In genomic region chr5:38316544-38317224, GRCh38 we compare ENCODE assay signal across 14 cellular contexts. TPM values are rescaled to one million over a fixed set of nuclear protein-coding genes. Genes with fewer than 3 reads are reported as not detected.
DNase-seq lines count a peak whose midpoint lies in the region; TF ChIP-seq lines count a peak whose summit lies in the region.
"Had no signal": no experiment of that assay in that cellular context is flagged by ENCODE, and none has a peak within 500 bp of the region (broad histone marks: within the 10 kb centered on the region; RNA-seq: fewer than 3 reads in every experiment).

No MANE protein-coding gene starts in this region.

- H3K79me2 ChIP-seq in mesendoderm (ENCODE audit: control insufficient read depth, insufficient read depth, low read length) = no peaks in the 10 kb centered on the region

- no peaks in the 10 kb centered on the region for H3K36me3 ChIP-seq in adipocyte (ENCODE audit: control insufficient read depth, insufficient read depth, low read length, severe bottlenecking)
- H3K36me3 ChIP-seq in left ventricle myocardium inferior = no peaks in the 10 kb centered on the region
- H3K36me3 ChIP-seq in mesendoderm (ENCODE audit: control insufficient read depth, insufficient read depth, low read length) = peaks cover 11% of the 10 kb centered on the region

- H3K56ac ChIP-seq in mesendoderm (ENCODE audit: low read length) = no peak overlapping the region

- H3K9me3 ChIP-seq in adipocyte (ENCODE audit: control insufficient read depth, low read length) (no peaks in the 10 kb centered on the region), left ventricle myocardium inferior (replicated peaks) (no peaks in the 10 kb centered on the region)

- no peak overlapping the region for H3K18ac ChIP-seq in mesendoderm (ENCODE audit: low read length)

- DNase-seq in A172 (ENCODE audit: low spot score) = peak; percentile 57
- DNase-seq in GM04503 (ENCODE audit: low read depth) = peak; percentile 35
- peak; percentile 52 for DNase-seq in adipocyte (ENCODE audit: low read depth)
- peak; percentile 18 for DNase-seq in left ventricle myocardium inferior
- no peak for DNase-seq in NCI-H82 treated with DMSO at 0.1 percent for 48 hours (lab: John Stamatoyannopoulos, UW; ENCODE audit: unreplicated experiment)
- DNase-seq in LoVo (ENCODE audit: low spot score) = no peak
- no peak for DNase-seq in mesendoderm
- no peak for DNase-seq in activated CD4-positive, alpha-beta T cell treated with anti-CD3 and anti-CD28 coated beads, Interleukin-2, amount 50 U/mL, for 48 hours
- DNase-seq: activated CD8-positive, alpha-beta T cell treated with anti-CD3 and anti-CD28 coated beads, Interleukin-2, amount 10 ng/mL, durations not matched to agents 7 days and 5 days; KBM-7; NCI-H2081 treated with DMSO at 0.1 percent for 48 hours; stimulated activated CD4-positive, alpha-beta T cell treated with anti-CD3 and anti-CD28 coated beads, Interleukin-12 subunit alpha, Interleukin-12 subunit beta, amount 100 ng/mL, for 4 hours had no signal

- H3K4me1 ChIP-seq in adipocyte (ENCODE audit: control insufficient read depth, insufficient read depth, low read length) (peaks cover 9% of the 10 kb centered on the region), left ventricle myocardium inferior (peaks cover 3% of the 10 kb centered on the region), mesendoderm (ENCODE audit: control insufficient read depth, low read depth, low read length) (no peaks in the 10 kb centered on the region)

- no peak overlapping the region for H3K4me2 ChIP-seq in mesendoderm (ENCODE audit: low read length)

- no peaks in the 10 kb centered on the region for H3K79me1 ChIP-seq in mesendoderm (ENCODE audit: low read length)

- no peak overlapping the region for H3K4me3 ChIP-seq in adipocyte (ENCODE audit: low read length)
- no peak overlapping the region for H3K4me3 ChIP-seq in left ventricle myocardium inferior
- H3K4me3 ChIP-seq in mesendoderm (ENCODE audit: low read length) = no peak overlapping the region

- H3K27me3 ChIP-seq in adipocyte (replicated peaks; ENCODE audit: control insufficient read depth, insufficient read depth, low read length) (no peaks in the 10 kb centered on the region), left ventricle myocardium inferior (ENCODE audit: low read depth) (peaks cover 14% of the 10 kb centered on the region), mesendoderm (ENCODE audit: insufficient read depth, low read length, poor library complexity) (no peaks in the 10 kb centered on the region)

- H3K9ac ChIP-seq in adipocyte (ENCODE audit: low read length) (no peak overlapping the region), mesendoderm (ENCODE audit: low read length) (no peak overlapping the region)

- WGBS in mesendoderm (ENCODE audit: extremely low coverage, insufficient coverage, low lambda C conversion rate) = no CpG with 5 or more reads among the region's 6 CpGs

- H2BK120ac ChIP-seq in mesendoderm (ENCODE audit: low read depth, low read length) = no peak overlapping the region

- intact Hi-C loops in left ventricle myocardium inferior (cut with micrococcal nuclease) = no loop called here

- H4K5ac ChIP-seq in mesendoderm (ENCODE audit: low read length) = no peak overlapping the region

- H2BK5ac ChIP-seq in mesendoderm (ENCODE audit: low read length) = no peak overlapping the region

- no peak overlapping the region for H2AK5ac ChIP-seq in mesendoderm (ENCODE audit: low read length)

- H3K27ac ChIP-seq in left ventricle myocardium inferior (replicated peaks) (peak overlapping the region; percentile 73), mesendoderm (ENCODE audit: low read depth, low read length) (no peak overlapping the region)

- no peak overlapping the region for H3K23ac ChIP-seq in mesendoderm (ENCODE audit: low read length)

- no peak for TF ChIP-seq CTCF in left ventricle myocardium inferior (IDR thresholded peaks at IDR 0.05; ENCODE audit: borderline replicate concordance)

- no peak overlapping the region for H3K4ac ChIP-seq in mesendoderm (ENCODE audit: low read depth, low read length)

- H4K8ac ChIP-seq in mesendoderm (ENCODE audit: low read depth, low read length) = no peak overlapping the region

- no peak overlapping the region for H2BK15ac ChIP-seq in mesendoderm (replicated peaks; ENCODE audit: low read depth)

RNA-seq across cellular contexts. Expression of gene EGFLAM, which starts 58.3 kb away (rescaled TPM):
- total RNA-seq in A172 (2014; rRNA removed; shearing (Covaris generic)) = 0.07 TPM in 1 of 2 replicates, not detected in the other
- 8.9 TPM for total RNA-seq in left ventricle myocardium inferior
- 0.76 TPM for polyA plus RNA-seq in mesendoderm (2013, experiment 1 of 2)
- polyA plus RNA-seq in mesendoderm (2013, experiment 2 of 2) = 0.73 TPM
- total RNA-seq: activated CD8-positive, alpha-beta T cell treated with anti-CD3 and anti-CD28 coated beads, Interleukin-2, amount 10 ng/mL, durations not matched to agents 7 days and 5 days; OCI-LY7 had no signal
- polyA plus RNA-seq: neural cell had no signal

Comparison
In these comparisons a context has a peak if more than half of its experiments do, and no peak if none do; other contexts are left out.
1. DNase-seq: peak in A172 (single experiment), GM04503 (single experiment), adipocyte (single experiment) and left ventricle myocardium inferior (single experiment); none in NCI-H82 treated with DMSO at 0.1 percent for 48 hours (single experiment), LoVo (single experiment), mesendoderm (single experiment) and activated CD4-positive, alpha-beta T cell treated with anti-CD3 and anti-CD28 coated beads, Interleukin-2, amount 50 U/mL, for 48 hours (0 of 2).